Comparison of ENCODE assay signal across 12 cellular contexts in genomic region chr19:35510626-35510964, GRCh38. TPM values are rescaled to one million over a fixed set of nuclear protein-coding genes. Genes with fewer than 3 reads are reported as not detected.
DNase-seq lines count a peak whose midpoint lies in the region; ATAC-seq and TF ChIP-seq lines count a peak whose summit lies in the region.
"Had no signal": no experiment of that assay in that cellular context is flagged by ENCODE, and none has a peak within 500 bp of the region (broad histone marks: within the 10 kb centered on the region; RNA-seq: fewer than 3 reads in every experiment).

No MANE protein-coding gene starts in this region.

- POLR2A ChIA-PET in SK-N-SH (lab: Yijun Ruan, JAX): interaction anchor here (0.6 kb wide), 1 partner anchor 10 kb away, joined by 4 read pairs; no protein-coding TSS in a partner anchor

- no peaks in the 10 kb centered on the region for H4K20me1 ChIP-seq in SK-N-SH (ENCODE audit: insufficient read depth)

- H3K9ac ChIP-seq in SK-N-SH: no peak overlapping the region
- no peak overlapping the region for H3K9ac ChIP-seq in iPS-15b (ENCODE audit: low read depth, low read length)

- H3K4me1 ChIP-seq in SK-N-SH (ENCODE audit: control insufficient read depth in 1 of 2, insufficient read depth in 2 of 2, low read depth in 1 of 2, low read length in 1 of 2): no peaks in the 10 kb centered on the region; a peak in 2 of 4 replicates
- peaks cover 6% of the 10 kb centered on the region for H3K4me1 ChIP-seq in iPS-15b (ENCODE audit: control insufficient read depth, insufficient read depth, low read length)

- H2AFZ ChIP-seq in SK-N-SH (ENCODE audit: low read depth): no peak overlapping the region

- peaks cover 25% of the 10 kb centered on the region for H3K4me1 Mint-ChIP-seq in stimulated activated effector memory CD8-positive, alpha-beta T cell treated with anti-CD3 and anti-CD28 coated beads, Interleukin-12 subunit alpha, Interleukin-12 subunit beta, amount 100 ng/mL, for 72 hours

- peaks cover 16% of the 10 kb centered on the region for H3K36me3 ChIP-seq in H7 (replicated peaks; ENCODE audit: control insufficient read depth, insufficient read depth, low read length)
- no peaks in the 10 kb centered on the region for H3K36me3 ChIP-seq in SK-N-SH (replicated peaks in 1 of 2; ENCODE audit: control insufficient read depth in 1 of 2, insufficient read depth in 2 of 2, low read length in 1 of 2)
- peaks cover 9% of the 10 kb centered on the region for H3K36me3 ChIP-seq in iPS-15b (ENCODE audit: control insufficient read depth, insufficient read depth, low read length)

- no peak overlapping the region for H3K27ac ChIP-seq in SK-N-SH (ENCODE audit: low read depth in 2 of 2, low read length in 1 of 2)

- no peak for ATAC-seq in stimulated activated effector memory CD8-positive, alpha-beta T cell treated with anti-CD3 and anti-CD28 coated beads, Interleukin-12 subunit alpha, Interleukin-12 subunit beta, amount 100 ng/mL, for 72 hours
- ATAC-seq in HG03342 (IDR thresholded peaks at IDR 0.05; ENCODE audit: unreplicated experiment): no peak

- 2% methylated on average over 13 of the region's 15 CpGs for WGBS in SK-N-SH (ENCODE audit: low lambda C conversion rate)

- H3K27me3 ChIP-seq in H7 (ENCODE audit: control insufficient read depth, insufficient read depth, low read length) (peaks cover 4% of the 10 kb centered on the region), SK-N-SH (ENCODE audit: insufficient read depth) (peaks cover 81% of the 10 kb centered on the region), iPS-15b (ENCODE audit: control insufficient read depth, insufficient read depth, low read length) (peaks cover 8% of the 10 kb centered on the region)

- H3K4me3 Mint-ChIP-seq in stimulated activated effector memory CD8-positive, alpha-beta T cell treated with anti-CD3 and anti-CD28 coated beads, Interleukin-12 subunit alpha, Interleukin-12 subunit beta, amount 100 ng/mL, for 72 hours: peak overlapping the region; percentile 74

- H3K4me2 ChIP-seq in SK-N-SH: peak overlapping the region; percentile 53; the same call in 1 of the 2 replicates

- H3K4me3 ChIP-seq in H7 (ENCODE audit: insufficient read depth, low read depth, low read length) (peak overlapping the region; percentile 6; the same call in 1 of the 2 replicates), SK-N-SH (ENCODE audit: low read depth in 2 of 2, low read length in 1 of 2) (peak overlapping the region in 1 of 2 experiments; percentile 46; a peak in 1 of 4 replicates), iPS-15b (ENCODE audit: low read depth, low read length) (peak overlapping the region; percentile 98)

- TF ChIP-seq RAD21 in SK-N-SH (IDR thresholded peaks at IDR 0.05; ENCODE audit: low read length): no peak

- H3K27ac Mint-ChIP-seq in stimulated activated effector memory CD8-positive, alpha-beta T cell treated with anti-CD3 and anti-CD28 coated beads, Interleukin-12 subunit alpha, Interleukin-12 subunit beta, amount 100 ng/mL, for 72 hours: peak overlapping the region; percentile 29

- no peak for TF ChIP-seq EP300 in SK-N-SH (IDR thresholded peaks at IDR 0.05; ENCODE audit: borderline replicate concordance in 1 of 2, low read depth in 1 of 2, low read length in 1 of 2)

- H3K9me2 ChIP-seq in SK-N-SH: no peaks in the 10 kb centered on the region

- DNase-seq in H7 (no peak), SK-N-SH (no peak), medulla oblongata (ENCODE audit: extremely low spot score) (no peak), NCI-H1417 treated with DMSO at 0.1 percent for 48 hours (lab: John Stamatoyannopoulos, UW) (no peak), hippocampal formation (lab: John Stamatoyannopoulos, UW) (no peak)
- no peak for DNase-seq in stimulated activated effector memory CD8-positive, alpha-beta T cell treated with anti-CD3 and anti-CD28 coated beads, Interleukin-12 subunit alpha, Interleukin-12 subunit beta, amount 100 ng/mL, for 72 hours (ENCODE audit: low spot score in 2 of 2)

- no peaks in the 10 kb centered on the region for H3K9me3 Mint-ChIP-seq in stimulated activated effector memory CD8-positive, alpha-beta T cell treated with anti-CD3 and anti-CD28 coated beads, Interleukin-12 subunit alpha, Interleukin-12 subunit beta, amount 100 ng/mL, for 72 hours

- CTCF ChIA-PET in SK-N-SH (lab: Yijun Ruan, JAX): interaction anchor here (0.5 to 8.3 kb wide), 42 partner anchors 8 to 333 kb away, joined by 3 to 127 read pairs (median 4); partner anchors contain the start of genes ATP4A, FFAR3 and KRTDAP

- no peaks in the 10 kb centered on the region for H3K79me2 ChIP-seq in SK-N-SH (ENCODE audit: insufficient read depth)

- H3K36me3 Mint-ChIP-seq in stimulated activated effector memory CD8-positive, alpha-beta T cell treated with anti-CD3 and anti-CD28 coated beads, Interleukin-12 subunit alpha, Interleukin-12 subunit beta, amount 100 ng/mL, for 72 hours: no peaks in the 10 kb centered on the region

- no peaks in the 10 kb centered on the region for H3F3A ChIP-seq in SK-N-SH (replicated peaks; ENCODE audit: insufficient read depth)

- no peak for TF ChIP-seq CTCF in SK-N-SH (IDR thresholded peaks at IDR 0.05)

- H3K9me3 ChIP-seq in SK-N-SH (no peaks in the 10 kb centered on the region), iPS-15b (ENCODE audit: control insufficient read depth, insufficient read depth, low read length) (no peaks in the 10 kb centered on the region)

TF ChIP-seq in SK-N-SH, 30 proteins besides CTCF, POLR2A, EP300 and RAD21:
- TF ChIP-seq NRF1 (IDR thresholded peaks at IDR 0.05; ENCODE audit: low read depth, low read length): no peak
- TF ChIP-seq TAF1 (IDR thresholded peaks at IDR 0.05; ENCODE audit: borderline replicate concordance, low read depth, low read length): no peak
- no peak for TF ChIP-seq IRF3 (IDR thresholded peaks at IDR 0.05; ENCODE audit: low read depth, low read length)
- no peak for TF ChIP-seq JUND (IDR thresholded peaks at IDR 0.05)
- no peak for TF ChIP-seq CHD2 (IDR thresholded peaks at IDR 0.05; ENCODE audit: low read length, partially characterized antibody)
- TF ChIP-seq REST (IDR thresholded peaks at IDR 0.05; ENCODE audit: low read depth, low read length): no peak
- TF ChIP-seq SIN3A (IDR thresholded peaks at IDR 0.05; ENCODE audit: borderline replicate concordance, low read depth, low read length): no peak
- no peak for TF ChIP-seq YY1 (IDR thresholded peaks at IDR 0.05; ENCODE audit: low read depth)
- TF ChIP-seq ELF1 (IDR thresholded peaks at IDR 0.05): no peak
- no peak for TF ChIP-seq MEF2A (IDR thresholded peaks at IDR 0.05; ENCODE audit: borderline replicate concordance, low read depth)

RNA-seq across cellular contexts. Expression of gene DMKN, which starts 2.9 kb away (rescaled TPM):
- 179 and 182 TPM in 2 replicates for total RNA-seq in H7 (2014; rRNA removed; shearing (Covaris generic))
- polyA plus RNA-seq in SK-N-SH (2012; rRNA removed): not detected in 2 replicates
- polyA plus RNA-seq in SK-N-SH (2012; cell fraction: cytosol; rRNA removed): 0.13 TPM in 1 of 2 replicates, not detected in the other
- polyA plus RNA-seq in SK-N-SH (2012; cell fraction: nucleus; rRNA removed): 0.16 TPM in 1 of 2 replicates, not detected in the other

RNA-seq across cellular contexts. Expression of gene SBSN, which starts 17.5 kb away (rescaled TPM):
- not detected in 2 replicates for total RNA-seq in H7 (2014; rRNA removed; shearing (Covaris generic))
- 0.16 and 0.25 TPM in 2 replicates for polyA plus RNA-seq in SK-N-SH (2012; rRNA removed)
- polyA plus RNA-seq in SK-N-SH (2012; cell fraction: cytosol; rRNA removed): 0.06 and 0.07 TPM in 2 replicates
- 0.13 and 0.16 TPM in 2 replicates for polyA plus RNA-seq in SK-N-SH (2012; cell fraction: nucleus; rRNA removed)
- total RNA-seq: activated CD8-positive, alpha-beta memory T cell treated with anti-CD3 and anti-CD28 coated beads for 36 hours; cardiac septum had no signal

RNA-seq across cellular contexts. Expression of gene KRTDAP, which starts 20.3 kb away (rescaled TPM):
- total RNA-seq in H7 (2014; rRNA removed; shearing (Covaris generic)): 0.44 and 0.52 TPM in 2 replicates
- not detected in 2 replicates for polyA plus RNA-seq in SK-N-SH (2012; rRNA removed)
- not detected in 2 replicates for polyA plus RNA-seq in SK-N-SH (2012; cell fraction: cytosol; rRNA removed)
- polyA plus RNA-seq in SK-N-SH (2012; cell fraction: nucleus; rRNA removed): not detected in 2 replicates
- total RNA-seq: activated CD8-positive, alpha-beta memory T cell treated with anti-CD3 and anti-CD28 coated beads for 36 hours; cardiac septum; Daoy; HT1080 had no signal

RNA-seq across cellular contexts. Expression of gene GAPDHS, which starts 22.7 kb away (rescaled TPM):
- total RNA-seq in H7 (2014; rRNA removed; shearing (Covaris generic)): 0.07 TPM in 1 of 2 replicates, not detected in the other
- polyA plus RNA-seq in SK-N-SH (2012; rRNA removed): not detected in 2 replicates
- polyA plus RNA-seq in SK-N-SH (2012; cell fraction: cytosol; rRNA removed): not detected in 2 replicates
- polyA plus RNA-seq in SK-N-SH (2012; cell fraction: nucleus; rRNA removed): not detected in 2 replicates
- total RNA-seq: activated CD8-positive, alpha-beta memory T cell treated with anti-CD3 and anti-CD28 coated beads for 36 hours; cardiac septum; Daoy; HT1080 had no signal

RNA-seq across cellular contexts. Expression of gene TMEM147, which starts 34.8 kb away (rescaled TPM):
- total RNA-seq in H7 (2014; rRNA removed; shearing (Covaris generic)): 208 and 225 TPM in 2 replicates
- 201 and 202 TPM in 2 replicates for polyA plus RNA-seq in SK-N-SH (2012; rRNA removed)
- polyA plus RNA-seq in SK-N-SH (2012; cell fraction: cytosol; rRNA removed): 137 and 160 TPM in 2 replicates
- 156 and 198 TPM in 2 replicates for polyA plus RNA-seq in SK-N-SH (2012; cell fraction: nucleus; rRNA removed)
